In the genomic region with DNA sequence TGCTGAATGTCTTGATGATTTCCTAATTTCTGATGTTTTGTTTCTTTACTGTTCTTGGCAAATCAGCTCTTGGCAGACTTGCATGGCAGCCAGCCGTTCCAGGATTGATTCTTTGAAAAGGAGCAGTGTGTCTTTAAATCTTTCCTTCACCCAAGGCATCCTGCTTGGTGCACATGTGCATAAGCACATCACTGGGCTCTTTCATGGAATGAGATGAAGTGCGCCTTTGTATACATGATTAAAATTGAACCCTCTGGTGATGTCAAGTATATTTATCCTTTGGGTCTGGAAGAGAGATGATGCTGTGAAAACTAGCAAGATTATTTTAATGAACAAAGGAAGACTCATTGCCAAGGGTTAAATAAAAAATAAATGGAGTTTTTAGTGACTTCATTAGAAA, we compare ENCODE assay signal across 16 cellular contexts. TPM values are rescaled to one million over a fixed set of nuclear protein-coding genes. Genes with fewer than 3 reads are reported as not detected.
"Had no signal": no experiment of that assay in that cellular context is flagged by ENCODE, and none has a peak within 500 bp of the region (broad histone marks: within the 10 kb centered on the region; RNA-seq: fewer than 3 reads in every experiment).

No MANE protein-coding gene starts in this region.

- FAIRE-seq: colon, small intestine had no signal

- H3K27me3 ChIP-seq: hepatocyte, neutrophil, right atrium auricular region, transverse colon had no signal

- ATAC-seq: lower lobe of right lung; naive thymus-derived CD4-positive, alpha-beta T cell had no signal

- H3K4me3 Mint-ChIP-seq: activated CD4-positive, alpha-beta memory T cell treated with anti-CD3 and anti-CD28 coated beads for 36 hours; naive thymus-derived CD4-positive, alpha-beta T cell; T-helper 2 cell treated with Interferon-gamma antibody and Interleukin-4, amounts not matched to agents 5 μg/mL and 100 μg/mL, for 36 hours had no signal

- DNase-seq: activated CD4-positive, alpha-beta memory T cell treated with anti-CD3 and anti-CD28 coated beads for 36 hours; activated CD4-positive, CD25-positive, alpha-beta regulatory T cell treated with anti-CD3 and anti-CD28 coated beads, Interleukin-2, amount 50 U/mL, for 72 hours; activated CD8-positive, alpha-beta memory T cell treated with anti-CD3 and anti-CD28 coated beads, Interleukin-2, amount 50 U/mL, for 4 hours; activated naive CD4-positive, alpha-beta T cell treated with anti-CD3 and anti-CD28 coated beads, Interleukin-2, amount 50 U/mL, for 16 hours; lower lobe of right lung; naive thymus-derived CD4-positive, alpha-beta T cell; SIG-M5; small intestine; transverse colon had no signal

- H3K9me3 Mint-ChIP-seq: activated CD4-positive, alpha-beta memory T cell treated with anti-CD3 and anti-CD28 coated beads for 36 hours; activated T-helper 2 cell treated with anti-CD3 and anti-CD28 coated beads, Interferon-gamma antibody, Interleukin-2, Interleukin-4, amounts not matched to agents 10 μg/mL and 5 μg/mL and 100 μg/mL, durations not matched to agents 14 hours and 24 hours and 36 hours; T-helper 2 cell treated with Interferon-gamma antibody and Interleukin-4, amounts not matched to agents 5 μg/mL and 100 μg/mL, for 36 hours had no signal

- H2AFZ ChIP-seq: hepatocyte had no signal

- H3K4me3 ChIP-seq: hepatocyte, lower lobe of right lung, right atrium auricular region, transverse colon had no signal

- H3K27me3 Mint-ChIP-seq: activated CD4-positive, alpha-beta memory T cell treated with anti-CD3 and anti-CD28 coated beads for 36 hours; naive thymus-derived CD4-positive, alpha-beta T cell had no signal

- H3K9me3 ChIP-seq: lower lobe of right lung, neutrophil, right atrium auricular region, transverse colon had no signal

- H3K27ac ChIP-seq: hepatocyte, lower lobe of right lung, neutrophil, right atrium auricular region, transverse colon had no signal

- H3K27ac Mint-ChIP-seq: activated CD4-positive, alpha-beta memory T cell treated with anti-CD3 and anti-CD28 coated beads for 36 hours; activated T-helper 2 cell treated with anti-CD3 and anti-CD28 coated beads, Interferon-gamma antibody, Interleukin-2, Interleukin-4, amounts not matched to agents 10 μg/mL and 5 μg/mL and 100 μg/mL, durations not matched to agents 14 hours and 24 hours and 36 hours; T-helper 2 cell treated with Interferon-gamma antibody and Interleukin-4, amounts not matched to agents 5 μg/mL and 100 μg/mL, for 36 hours had no signal

- H3K4me2 ChIP-seq: hepatocyte had no signal

RNA-seq across cellular contexts. Expression of gene BPIFC, which starts 22.8 kb away (rescaled TPM):
- total RNA-seq: activated CD4-positive, alpha-beta memory T cell treated with anti-CD3 and anti-CD28 coated beads for 36 hours; activated T-helper 2 cell treated with anti-CD3 and anti-CD28 coated beads, Interferon-gamma antibody, Interleukin-2, Interleukin-4, amounts not matched to agents 10 μg/mL and 5 μg/mL and 100 μg/mL, durations not matched to agents 14 hours and 24 hours and 36 hours; fibroblast of lung; hepatocyte; lower lobe of right lung; naive thymus-derived CD4-positive, alpha-beta T cell; right atrium auricular region; transverse colon had no signal
- polyA plus RNA-seq: fibroblast of lung; hepatocyte; naive thymus-derived CD4-positive, alpha-beta T cell; small intestine had no signal
